In the genomic region with DNA sequence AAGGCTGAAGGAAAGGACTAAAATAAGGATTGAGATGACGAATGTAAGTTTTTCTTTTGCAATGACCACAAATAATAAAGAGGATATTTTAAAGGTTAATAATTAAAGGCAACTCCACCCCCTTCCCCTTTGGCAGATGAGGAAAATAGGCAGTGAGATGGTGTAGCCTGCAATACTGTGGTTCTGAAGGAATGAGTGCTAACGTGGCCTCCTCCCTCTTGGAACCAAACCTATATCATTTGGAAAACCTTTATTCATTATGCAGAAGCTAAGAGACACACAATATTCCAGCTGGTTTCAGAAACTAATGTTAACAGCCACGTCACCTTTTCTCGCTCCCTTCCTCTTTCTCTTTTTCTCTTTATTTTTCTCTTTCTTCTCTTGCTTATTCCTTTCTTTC, we compare ENCODE assay signal across 17 cellular contexts.
A peak's percentile ranks its signal among the peaks of the same experiment; 100 is the strongest.
DNase-seq lines count a peak whose midpoint lies in the region; TF ChIP-seq lines count a peak whose summit lies in the region.
"Had no signal": no experiment of that assay in that cellular context is flagged by ENCODE, and none has a peak within 500 bp of the region (broad histone marks: within the 10 kb centered on the region; RNA-seq: fewer than 3 reads in every experiment).

No MANE protein-coding gene starts in this region.

- intact Hi-C loops in left ventricle myocardium inferior (cut with micrococcal nuclease) = no loop called here
- intact Hi-C loops in vagina (cut with DNase I) = no loop called here
- intact Hi-C loops in head of caudate nucleus (cut with DNase I) = no loop called here

- no peak for DNase-seq in left ventricle myocardium inferior
- DNase-seq in right atrium auricular region (ENCODE audit: low spot score) = no peak
- peak; percentile 42 for DNase-seq in fibroblast of peridontal ligament (ENCODE audit: extremely low read depth)
- no peak for DNase-seq in osteoblast (ENCODE audit: insufficient read length, low spot score, missing footprints)
- DNase-seq in vagina (ENCODE audit: extremely low spot score in 2 of 2) = no peak
- no peak for DNase-seq in head of caudate nucleus
- no peak for DNase-seq in occipital lobe (lab: John Stamatoyannopoulos, UW)
- DNase-seq in tibial nerve (ENCODE audit: low spot score in 2 of 2) = no peak
- DNase-seq: CD8-positive, alpha-beta memory T cell; IMR-90; Kasumi-1; NCI-H1105 treated with DMSO at 0.1 percent for 48 hours; NCI-H187; NCI-H446 treated with DMSO at 0.1 percent for 48 hours; NCI-H748 treated with DMSO at 0.1 percent for 48 hours had no signal

- TF ChIP-seq POLR2A in vagina (IDR thresholded peaks at IDR 0.05) (no peak), tibial nerve (IDR thresholded peaks at IDR 0.05) (no peak)

- H3K79me2 ChIP-seq in osteoblast (ENCODE audit: insufficient read depth, low read length) = no peaks in the 10 kb centered on the region

- WGBS in tibial nerve, 2 donors = 58 to 64% methylated on average over 4 of the region's 4 CpGs

- H3K4me3 ChIP-seq in left ventricle myocardium inferior (no peak overlapping the region), right atrium auricular region (no peak overlapping the region), osteoblast (ENCODE audit: insufficient read depth, low read length) (no peak overlapping the region), vagina (no peak overlapping the region), tibial nerve (no peak overlapping the region)
- H3K4me3 ChIP-seq: A549, HAP-1 had no signal

- no peak overlapping the region for H3K4me2 ChIP-seq in osteoblast (ENCODE audit: insufficient read depth, low read length)
- H3K4me2 ChIP-seq: A549 had no signal

- H3K27me3 ChIP-seq in left ventricle myocardium inferior (ENCODE audit: low read depth) (no peaks in the 10 kb centered on the region), right atrium auricular region (no peaks in the 10 kb centered on the region), osteoblast (ENCODE audit: insufficient read depth, low read length) (no peaks in the 10 kb centered on the region), vagina (no peaks in the 10 kb centered on the region), tibial nerve (no peaks in the 10 kb centered on the region)

- TF ChIP-seq CTCF in left ventricle myocardium inferior (IDR thresholded peaks at IDR 0.05; ENCODE audit: borderline replicate concordance) (no peak), right atrium auricular region (IDR thresholded peaks at IDR 0.05) (no peak), osteoblast (IDR thresholded peaks at IDR 0.05; ENCODE audit: extremely low read depth, low read depth, low read length) (no peak), vagina (IDR thresholded peaks at IDR 0.05) (no peak), tibial nerve (IDR thresholded peaks at IDR 0.05) (no peak)

- H3K4me1 ChIP-seq in left ventricle myocardium inferior (no peaks in the 10 kb centered on the region), right atrium auricular region (no peaks in the 10 kb centered on the region), osteoblast (ENCODE audit: insufficient read depth, low read length) (peaks cover 11% of the 10 kb centered on the region), vagina (peaks cover 8% of the 10 kb centered on the region), tibial nerve (peaks cover 0 to 3% (median 0%) of the 10 kb centered on the region in 4 donors)
- H3K4me1 ChIP-seq: A549, HAP-1 had no signal

- H4K20me1 ChIP-seq in osteoblast (ENCODE audit: insufficient read depth, low read length) = no peaks in the 10 kb centered on the region

- no peak for TF ChIP-seq EP300 in tibial nerve (IDR thresholded peaks at IDR 0.05)

- peak overlapping the region; percentile 31 for H2AFZ ChIP-seq in osteoblast (ENCODE audit: low read length)

- peak overlapping the region; percentile 59 for H3K27ac ChIP-seq in left ventricle myocardium inferior (replicated peaks)
- peak overlapping the region in 1 of 2 donors; percentile 59 for H3K27ac ChIP-seq in right atrium auricular region
- H3K27ac ChIP-seq in osteoblast (ENCODE audit: low read depth, low read length) = no peak overlapping the region
- H3K27ac ChIP-seq in vagina = peak overlapping the region; percentile 71
- H3K27ac ChIP-seq in tibial nerve = peak overlapping the region in 1 of 4 donors; percentile 47
- H3K27ac ChIP-seq: A549 had no signal

- H3K9me3 ChIP-seq in left ventricle myocardium inferior (replicated peaks) (peaks cover 23% of the 10 kb centered on the region), right atrium auricular region (peaks cover 0 to 8% of the 10 kb centered on the region in 2 donors), osteoblast (ENCODE audit: low read depth, low read length) (no peaks in the 10 kb centered on the region), vagina (no peaks in the 10 kb centered on the region), tibial nerve (peaks cover 0 to 15% (median 0%) of the 10 kb centered on the region in 4 donors)
- H3K9me3 ChIP-seq: HAP-1 had no signal

- H3K36me3 ChIP-seq in left ventricle myocardium inferior (no peaks in the 10 kb centered on the region), right atrium auricular region (no peaks in the 10 kb centered on the region), osteoblast (ENCODE audit: insufficient read depth, low read length) (no peaks in the 10 kb centered on the region), vagina (no peaks in the 10 kb centered on the region), tibial nerve (no peaks in the 10 kb centered on the region)
- H3K36me3 ChIP-seq: HAP-1 had no signal
